In the genomic region with DNA sequence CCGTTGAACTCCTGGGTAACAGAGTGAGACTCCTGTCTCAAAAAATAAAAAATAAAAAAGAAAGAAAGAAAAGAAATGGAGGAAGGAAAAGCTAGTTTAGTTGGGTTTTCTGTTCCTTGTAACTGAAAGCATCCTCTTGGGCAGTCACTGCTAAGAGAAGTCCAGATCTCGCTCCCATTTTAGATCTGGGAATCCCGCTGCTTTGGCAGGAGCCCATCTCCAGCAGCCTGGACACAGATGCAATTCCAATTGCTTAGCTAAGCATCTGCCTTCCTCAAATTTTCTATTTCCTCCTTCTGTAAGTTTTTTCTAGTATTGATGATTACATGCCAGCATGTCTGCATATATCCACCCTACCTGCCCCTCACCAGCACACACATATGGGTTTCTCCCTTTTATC, we compare ENCODE assay signal across 1 cellular context.
TF ChIP-seq lines count a peak whose summit lies in the region.

No MANE protein-coding gene starts in this region.

TF ChIP-seq in WTC11, 78 proteins besides CTCF, POLR2A, EP300 and RAD21 (continued from another document):
- no peak for TF ChIP-seq PRDM15 (CRISPR knock-in tag; IDR thresholded peaks at IDR 0.05)
- no peak for TF ChIP-seq TEAD4 (CRISPR knock-in tag; IDR thresholded peaks at IDR 0.05)
- TF ChIP-seq ZNF232 (CRISPR knock-in tag; IDR thresholded peaks at IDR 0.05): no peak
- no peak for TF ChIP-seq ZNF121 (CRISPR knock-in tag; IDR thresholded peaks at IDR 0.05)
- no peak for TF ChIP-seq CBFB (CRISPR knock-in tag; IDR thresholded peaks at IDR 0.05; ENCODE audit: low read depth)
